10 cellular contexts compared by ENCODE assay signal in the genomic region with DNA sequence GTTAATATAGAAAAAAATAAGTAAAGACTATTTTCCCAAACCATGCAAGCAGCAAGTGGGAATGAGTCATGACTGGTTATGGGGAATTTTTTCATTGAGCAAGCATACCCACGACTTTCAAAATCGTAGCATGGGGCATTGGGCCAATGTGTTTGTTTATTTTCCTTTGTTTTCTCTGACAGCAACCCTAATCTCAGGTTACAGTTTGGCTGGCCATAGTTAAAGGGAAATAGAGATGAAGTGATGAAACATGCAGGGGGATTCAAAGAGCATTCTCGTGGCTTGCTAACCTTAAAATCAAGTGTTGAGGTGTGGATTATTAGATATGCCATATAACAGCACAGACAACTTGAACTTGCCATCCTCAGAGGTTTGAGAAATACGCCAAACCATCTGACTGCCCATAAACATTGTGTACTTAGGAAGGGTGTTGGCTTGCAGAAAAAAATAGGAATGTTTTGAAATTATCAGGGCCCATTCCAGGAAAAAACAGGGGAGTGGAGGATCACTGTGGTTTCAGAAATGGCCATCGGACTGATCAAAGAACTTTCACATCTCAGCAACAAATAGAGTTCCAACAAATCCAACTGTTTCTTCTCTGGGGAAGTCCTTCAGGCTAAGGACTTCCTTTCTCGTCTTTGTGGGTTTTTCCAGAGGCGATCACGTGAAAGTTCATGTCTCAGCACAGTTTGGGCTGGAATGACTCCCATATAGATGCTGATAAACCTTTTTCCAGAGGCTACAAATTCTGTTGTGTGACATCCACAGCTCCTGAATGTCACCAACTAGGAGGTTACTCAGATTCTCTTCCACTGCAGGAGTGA.
DNase-seq lines count a peak whose midpoint lies in the region; ATAC-seq, FAIRE-seq and TF ChIP-seq lines count a peak whose summit lies in the region.
"Had no signal": no experiment of that assay in that cellular context is flagged by ENCODE, and none has a peak within 500 bp of the region (broad histone marks: within the 10 kb centered on the region; RNA-seq: fewer than 3 reads in every experiment).

No MANE protein-coding gene starts in this region.

- no peak for ATAC-seq in GM18867 (IDR thresholded peaks at IDR 0.05; ENCODE audit: unreplicated experiment)
- no peak for ATAC-seq in activated CD4-positive, CD25-positive, alpha-beta regulatory T cell treated with anti-CD3 and anti-CD28 coated beads, Interleukin-2, amount 50 U/mL, for 24 hours
- ATAC-seq in GM21360 (IDR thresholded peaks at IDR 0.05; ENCODE audit: unreplicated experiment): no peak

- no peak overlapping the region for H3K27ac Mint-ChIP-seq in activated CD4-positive, alpha-beta T cell treated with anti-CD3 and anti-CD28 coated beads, Interleukin-2, amount 10 ng/mL, durations not matched to agents 7 days and 5 days
- H3K27ac Mint-ChIP-seq in type B pancreatic cell: no peak overlapping the region
- H3K27ac Mint-ChIP-seq: naive B cell had no signal

- H3K36me3 Mint-ChIP-seq in activated CD4-positive, alpha-beta T cell treated with anti-CD3 and anti-CD28 coated beads, Interleukin-2, amount 10 ng/mL, durations not matched to agents 7 days and 5 days (ENCODE audit: low read depth): peaks cover 2% of the 10 kb centered on the region
- no peaks in the 10 kb centered on the region for H3K36me3 Mint-ChIP-seq in type B pancreatic cell
- H3K36me3 Mint-ChIP-seq: naive B cell had no signal

- H3K9me3 Mint-ChIP-seq in activated CD4-positive, alpha-beta T cell treated with anti-CD3 and anti-CD28 coated beads, Interleukin-2, amount 10 ng/mL, durations not matched to agents 7 days and 5 days: peaks cover 5% of the 10 kb centered on the region
- no peaks in the 10 kb centered on the region for H3K9me3 Mint-ChIP-seq in type B pancreatic cell
- H3K9me3 Mint-ChIP-seq: naive B cell had no signal

- H3K27ac ChIP-seq in VCaP: peak overlapping the region; percentile 31

- H3K4me1 Mint-ChIP-seq in activated CD4-positive, alpha-beta T cell treated with anti-CD3 and anti-CD28 coated beads, Interleukin-2, amount 10 ng/mL, durations not matched to agents 7 days and 5 days: peaks cover 23% of the 10 kb centered on the region
- H3K4me1 Mint-ChIP-seq in type B pancreatic cell (ENCODE audit: unreplicated experiment): peaks cover 5% of the 10 kb centered on the region

- CTCF ChIA-PET in activated CD4-positive, alpha-beta T cell treated with anti-CD3 and anti-CD28 coated beads, Interleukin-2, amount 10 ng/mL, durations not matched to agents 7 days and 5 days (lab: Charles Lee): interaction anchor here (1.2 to 1.9 kb wide), 2 partner anchors 20 to 193 kb away, joined by 3 to 4 read pairs; no protein-coding TSS in a partner anchor

- H3K27me3 Mint-ChIP-seq in activated CD4-positive, alpha-beta T cell treated with anti-CD3 and anti-CD28 coated beads, Interleukin-2, amount 10 ng/mL, durations not matched to agents 7 days and 5 days: no peaks in the 10 kb centered on the region
- no peaks in the 10 kb centered on the region for H3K27me3 Mint-ChIP-seq in type B pancreatic cell

- peak; percentile 1 for DNase-seq in activated CD4-positive, alpha-beta T cell treated with anti-CD3 and anti-CD28 coated beads, Interleukin-2, amount 10 ng/mL, durations not matched to agents 7 days and 5 days
- DNase-seq in activated CD4-positive, alpha-beta T cell treated with anti-CD3 and anti-CD28 coated beads for 48 hours: no peak
- DNase-seq in type B pancreatic cell (ENCODE audit: extremely low spot score, unreplicated experiment): peak; percentile 4
- DNase-seq: DND-41, naive B cell had no signal

- FAIRE-seq in islet of Langerhans (lab: Jason Lieb, UNC): peak; percentile 36

- TF ChIP-seq CTCF in VCaP (conservative IDR thresholded peaks at IDR 0.05) (no peak), type B pancreatic cell (conservative IDR thresholded peaks at IDR 0.05) (no peak)

- POLR2A ChIA-PET in activated CD4-positive, alpha-beta T cell treated with anti-CD3 and anti-CD28 coated beads, Interleukin-2, amount 10 ng/mL, durations not matched to agents 7 days and 5 days (lab: Charles Lee): no interaction called here

- H3K4me3 Mint-ChIP-seq in activated CD4-positive, alpha-beta T cell treated with anti-CD3 and anti-CD28 coated beads, Interleukin-2, amount 10 ng/mL, durations not matched to agents 7 days and 5 days: no peak overlapping the region
- H3K4me3 Mint-ChIP-seq in type B pancreatic cell: no peak overlapping the region
- H3K4me3 Mint-ChIP-seq: naive B cell had no signal
